In the genomic region with DNA sequence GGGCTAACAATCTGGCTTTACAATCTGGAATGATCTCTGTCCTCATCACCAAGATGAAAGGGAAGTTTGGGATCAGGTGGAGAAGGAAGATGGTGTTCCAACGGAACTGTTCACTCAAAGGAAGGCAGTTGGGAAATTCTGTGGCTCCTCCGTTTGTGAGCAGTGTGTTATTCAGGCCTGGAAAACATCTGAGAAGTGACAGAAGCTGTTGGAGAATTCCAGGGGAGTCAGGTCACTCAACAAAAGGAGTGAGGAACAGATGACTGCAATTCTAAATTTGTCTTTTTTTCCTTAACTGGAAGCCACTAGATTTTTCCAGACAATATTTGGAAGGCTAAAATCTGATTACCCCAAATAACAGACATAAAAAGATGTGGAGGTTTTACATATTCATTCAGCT, we compare ENCODE assay signal across 9 cellular contexts.
DNase-seq lines count a peak whose midpoint lies in the region; ATAC-seq and TF ChIP-seq lines count a peak whose summit lies in the region.
"Had no signal": no experiment of that assay in that cellular context is flagged by ENCODE, and none has a peak within 500 bp of the region (broad histone marks: within the 10 kb centered on the region; RNA-seq: fewer than 3 reads in every experiment).

No MANE protein-coding gene starts in this region.

- peaks cover 57% of the 10 kb centered on the region for H3K4me1 Mint-ChIP-seq in stimulated activated naive CD8-positive, alpha-beta T cell treated with anti-CD3 and anti-CD28 coated beads, Interleukin-15, Interleukin-2, amounts not matched to agents 100 ng/mL and 50 ng/mL, for 24 hours (ENCODE audit: low read depth)
- H3K4me1 Mint-ChIP-seq in naive thymus-derived CD8-positive, alpha-beta T cell, result peaks cover 27 to 79% (median 74%) of the 10 kb centered on the region in 4 donors

- H3K4me3 ChIP-seq in fibroblast of the aortic adventitia (ENCODE audit: low read depth, low read length), result no peak overlapping the region

- no peak for ATAC-seq in stimulated activated naive CD8-positive, alpha-beta T cell treated with anti-CD3 and anti-CD28 coated beads, Interleukin-15, Interleukin-2, amounts not matched to agents 100 U/mL and 50 U/mL, for 24 hours
- ATAC-seq in naive thymus-derived CD8-positive, alpha-beta T cell, result no peak
- no peak for ATAC-seq in HG03457 (IDR thresholded peaks at IDR 0.05; ENCODE audit: unreplicated experiment)

- peaks cover 3% of the 10 kb centered on the region for H3K36me3 Mint-ChIP-seq in stimulated activated naive CD8-positive, alpha-beta T cell treated with anti-CD3 and anti-CD28 coated beads, Interleukin-15, Interleukin-2, amounts not matched to agents 100 ng/mL and 50 ng/mL, for 24 hours (ENCODE audit: low read depth)
- H3K36me3 Mint-ChIP-seq in naive thymus-derived CD8-positive, alpha-beta T cell, result peaks cover 0 to 15% (median 4%) of the 10 kb centered on the region in 3 donors

- DNase-seq in stimulated activated naive CD8-positive, alpha-beta T cell treated with anti-CD3 and anti-CD28 coated beads, Interleukin-15, Interleukin-2, amounts not matched to agents 100 U/mL and 50 U/mL, for 24 hours, result no peak
- DNase-seq in fibroblast of the aortic adventitia (ENCODE audit: low read depth) (peak; percentile 58), NCI-H1092 treated with DMSO at 0.1 percent for 48 hours (lab: John Stamatoyannopoulos, UW) (no peak), hippocampal formation (lab: John Stamatoyannopoulos, UW) (no peak), GM10266 (ENCODE audit: extremely low spot score) (no peak)
- DNase-seq in naive thymus-derived CD8-positive, alpha-beta T cell, result no peak
- DNase-seq: trophoblast cell had no signal

- no peak for TF ChIP-seq CTCF in fibroblast of the aortic adventitia (IDR thresholded peaks at IDR 0.05; ENCODE audit: insufficient read depth, low read length)
- no peak for TF ChIP-seq CTCF in GM10266 (IDR thresholded peaks at IDR 0.05; ENCODE audit: control insufficient read depth, insufficient read depth, low read depth, missing control alignments)

- no peaks in the 10 kb centered on the region for H3K27me3 Mint-ChIP-seq in stimulated activated naive CD8-positive, alpha-beta T cell treated with anti-CD3 and anti-CD28 coated beads, Interleukin-15, Interleukin-2, amounts not matched to agents 100 ng/mL and 50 ng/mL, for 24 hours
- H3K27me3 Mint-ChIP-seq in naive thymus-derived CD8-positive, alpha-beta T cell, result no peaks in the 10 kb centered on the region

- peak overlapping the region; percentile 5 for H3K27ac Mint-ChIP-seq in stimulated activated naive CD8-positive, alpha-beta T cell treated with anti-CD3 and anti-CD28 coated beads, Interleukin-15, Interleukin-2, amounts not matched to agents 100 ng/mL and 50 ng/mL, for 24 hours
- peak overlapping the region; percentile 91 to 100 (median 98) for H3K27ac Mint-ChIP-seq in naive thymus-derived CD8-positive, alpha-beta T cell

- POLR2A ChIA-PET in naive thymus-derived CD8-positive, alpha-beta T cell (lab: Charles Lee), result interaction anchor here (0.6 to 6.4 kb wide), 12 partner anchors 8 to 107 kb away, joined by 3 to 46 read pairs (median 4); no protein-coding TSS in a partner anchor

- no peaks in the 10 kb centered on the region for H3K9me3 Mint-ChIP-seq in stimulated activated naive CD8-positive, alpha-beta T cell treated with anti-CD3 and anti-CD28 coated beads, Interleukin-15, Interleukin-2, amounts not matched to agents 100 ng/mL and 50 ng/mL, for 24 hours
- peaks cover 0 to 28% (median 11%) of the 10 kb centered on the region in 9 donors for H3K9me3 Mint-ChIP-seq in naive thymus-derived CD8-positive, alpha-beta T cell

- H3K4me3 Mint-ChIP-seq in stimulated activated naive CD8-positive, alpha-beta T cell treated with anti-CD3 and anti-CD28 coated beads, Interleukin-15, Interleukin-2, amounts not matched to agents 100 ng/mL and 50 ng/mL, for 24 hours, result no peak overlapping the region
- H3K4me3 Mint-ChIP-seq in naive thymus-derived CD8-positive, alpha-beta T cell, result peak overlapping the region in 8 of 10 donors; percentile 22 to 75 (median 61)
